Comparison of ENCODE assay signal across 21 cellular contexts in genomic region chr11:134205729-134206128, GRCh38.
"Had no signal": no experiment of that assay in that cellular context is flagged by ENCODE, and none has a peak within 500 bp of the region (broad histone marks: within the 10 kb centered on the region; RNA-seq: fewer than 3 reads in every experiment).

No MANE protein-coding gene starts in this region.

- H3K27ac Mint-ChIP-seq: dendritic cell treated with granulocyte-macrophage colony-stimulating factor and Interleukin-4, amounts not matched to agents 40 ng/mL and 50 ng/mL, for 4 days; immature natural killer cell; naive thymus-derived CD4-positive, alpha-beta T cell had no signal

- ATAC-seq: gastroesophageal sphincter; heart left ventricle; left cardiac atrium; left lung; left ventricle myocardium superior; lower lobe of right lung; naive thymus-derived CD4-positive, alpha-beta T cell had no signal

- FAIRE-seq: endothelial cell of umbilical vein, frontal cortex had no signal

- H3K79me2 ChIP-seq: hepatocyte had no signal

- H3K9me3 ChIP-seq: colonic mucosa, esophagus squamous epithelium, gastroesophageal sphincter, heart left ventricle, left lung, lower lobe of right lung had no signal

- H3K9me3 Mint-ChIP-seq: dendritic cell treated with granulocyte-macrophage colony-stimulating factor and Interleukin-4, amounts not matched to agents 40 ng/mL and 50 ng/mL, for 4 days; immature natural killer cell; naive thymus-derived CD4-positive, alpha-beta T cell had no signal

- H3K4me1 Mint-ChIP-seq: immature natural killer cell had no signal

- H3K4me2 ChIP-seq: hepatocyte had no signal

- DNase-seq: colonic mucosa; cortex of kidney; effector memory CD4-positive, alpha-beta T cell; esophagus squamous epithelium; foreskin fibroblast; heart left ventricle; hypothalamus; immature natural killer cell; islet precursor cell; left cardiac atrium; left lung; left ventricle myocardium superior; lower lobe of right lung; mesendoderm; midbrain; naive thymus-derived CD4-positive, alpha-beta T cell had no signal

- H3K4me3 Mint-ChIP-seq: dendritic cell treated with granulocyte-macrophage colony-stimulating factor and Interleukin-4, amounts not matched to agents 40 ng/mL and 50 ng/mL, for 4 days; immature natural killer cell; naive thymus-derived CD4-positive, alpha-beta T cell had no signal

- H2AFZ ChIP-seq: hepatocyte had no signal

- H3K4me3 ChIP-seq: colonic mucosa, esophagus squamous epithelium, gastroesophageal sphincter, heart left ventricle, hepatocyte, left lung, lower lobe of right lung had no signal

- H3K27me3 ChIP-seq: colonic mucosa, esophagus squamous epithelium, gastroesophageal sphincter, heart left ventricle, hepatocyte, left lung had no signal

- H3K27ac ChIP-seq: colonic mucosa, esophagus squamous epithelium, gastroesophageal sphincter, heart left ventricle, hepatocyte, left lung, lower lobe of right lung had no signal

- H3K4me1 ChIP-seq: colonic mucosa, gastroesophageal sphincter, heart left ventricle, left lung, lower lobe of right lung had no signal

- H3K27me3 Mint-ChIP-seq: dendritic cell treated with granulocyte-macrophage colony-stimulating factor and Interleukin-4, amounts not matched to agents 40 ng/mL and 50 ng/mL, for 4 days; naive thymus-derived CD4-positive, alpha-beta T cell had no signal
